Comparison of ENCODE assay signal across 13 cellular contexts in genomic region chr2:67616749-67617148, GRCh38.
DNase-seq lines count a peak whose midpoint lies in the region; ATAC-seq and TF ChIP-seq lines count a peak whose summit lies in the region.
"Had no signal": no experiment of that assay in that cellular context is flagged by ENCODE, and none has a peak within 500 bp of the region (broad histone marks: within the 10 kb centered on the region; RNA-seq: fewer than 3 reads in every experiment).

No MANE protein-coding gene starts in this region.

- H3K4me3 ChIP-seq in AG10803 (ENCODE audit: low read length) = no peak overlapping the region

- peak; percentile 91 for ATAC-seq in GM21360 (IDR thresholded peaks at IDR 0.05; ENCODE audit: unreplicated experiment)
- ATAC-seq in HG03432 (IDR thresholded peaks at IDR 0.05; ENCODE audit: unreplicated experiment) = peak; percentile 86
- peak; percentile 75 for ATAC-seq in Right ventricle myocardium superior (ENCODE audit: poor library complexity)
- ATAC-seq in activated CD8-positive, alpha-beta memory T cell treated with anti-CD3 and anti-CD28 coated beads, Interleukin-2, amount 10 ng/mL, durations not matched to agents 7 days and 5 days = no peak
- ATAC-seq: CD8-positive, alpha-beta T cell had no signal

- CTCF ChIA-PET in activated CD4-positive, alpha-beta memory T cell treated with anti-CD3 and anti-CD28 coated beads, Interleukin-2, amount 10 ng/mL, durations not matched to agents 7 days and 5 days (lab: Charles Lee) = no interaction called here
- CTCF ChIA-PET in activated CD8-positive, alpha-beta memory T cell treated with anti-CD3 and anti-CD28 coated beads, Interleukin-2, amount 10 ng/mL, durations not matched to agents 7 days and 5 days (lab: Charles Lee) = no interaction called here

- no peaks in the 10 kb centered on the region for H3K27me3 Mint-ChIP-seq in activated CD4-positive, alpha-beta memory T cell treated with anti-CD3 and anti-CD28 coated beads, Interleukin-2, amount 10 ng/mL, durations not matched to agents 7 days and 5 days
- no peaks in the 10 kb centered on the region for H3K27me3 Mint-ChIP-seq in activated CD8-positive, alpha-beta memory T cell treated with anti-CD3 and anti-CD28 coated beads, Interleukin-2, amount 10 ng/mL, durations not matched to agents 7 days and 5 days
- H3K27me3 Mint-ChIP-seq: IgD-negative memory B cell; stimulated activated naive CD8-positive, alpha-beta T cell treated with anti-CD3 and anti-CD28 coated beads, Interleukin-15, Interleukin-2, amounts not matched to agents 100 ng/mL and 50 ng/mL, for 24 hours had no signal

- intact Hi-C loops in Right ventricle myocardium superior (cut with DNase I) = no loop called here

- H3K36me3 Mint-ChIP-seq in activated CD4-positive, alpha-beta memory T cell treated with anti-CD3 and anti-CD28 coated beads, Interleukin-2, amount 10 ng/mL, durations not matched to agents 7 days and 5 days (ENCODE audit: low read depth) = no peaks in the 10 kb centered on the region
- no peaks in the 10 kb centered on the region for H3K36me3 Mint-ChIP-seq in activated CD8-positive, alpha-beta memory T cell treated with anti-CD3 and anti-CD28 coated beads, Interleukin-2, amount 10 ng/mL, durations not matched to agents 7 days and 5 days
- H3K36me3 Mint-ChIP-seq: CD8-positive, alpha-beta T cell; IgD-negative memory B cell had no signal

- no peak overlapping the region for H3K4me3 Mint-ChIP-seq in activated CD4-positive, alpha-beta memory T cell treated with anti-CD3 and anti-CD28 coated beads, Interleukin-2, amount 10 ng/mL, durations not matched to agents 7 days and 5 days
- no peak overlapping the region for H3K4me3 Mint-ChIP-seq in activated CD8-positive, alpha-beta memory T cell treated with anti-CD3 and anti-CD28 coated beads, Interleukin-2, amount 10 ng/mL, durations not matched to agents 7 days and 5 days
- H3K4me3 Mint-ChIP-seq: CD8-positive, alpha-beta T cell; nephron; stimulated activated naive CD8-positive, alpha-beta T cell treated with anti-CD3 and anti-CD28 coated beads, Interleukin-15, Interleukin-2, amounts not matched to agents 100 ng/mL and 50 ng/mL, for 24 hours had no signal

- POLR2A ChIA-PET in activated CD4-positive, alpha-beta memory T cell treated with anti-CD3 and anti-CD28 coated beads, Interleukin-2, amount 10 ng/mL, durations not matched to agents 7 days and 5 days (lab: Charles Lee) = no interaction called here

- H3K9me3 Mint-ChIP-seq in activated CD4-positive, alpha-beta memory T cell treated with anti-CD3 and anti-CD28 coated beads, Interleukin-2, amount 10 ng/mL, durations not matched to agents 7 days and 5 days = no peaks in the 10 kb centered on the region
- no peaks in the 10 kb centered on the region for H3K9me3 Mint-ChIP-seq in activated CD8-positive, alpha-beta memory T cell treated with anti-CD3 and anti-CD28 coated beads, Interleukin-2, amount 10 ng/mL, durations not matched to agents 7 days and 5 days (ENCODE audit: low read depth)
- H3K9me3 Mint-ChIP-seq: CD8-positive, alpha-beta T cell; nephron; stimulated activated naive CD8-positive, alpha-beta T cell treated with anti-CD3 and anti-CD28 coated beads, Interleukin-15, Interleukin-2, amounts not matched to agents 100 ng/mL and 50 ng/mL, for 24 hours had no signal

- no peak for TF ChIP-seq CTCF in AG10803 (conservative IDR thresholded peaks at IDR 0.05; ENCODE audit: low read length)

- DNase-seq in AG10803 (ENCODE audit: low read depth) (peak; percentile 50), Right ventricle myocardium superior (no peak), amniotic stem cell (lab: John Stamatoyannopoulos, UW) (no peak), NCI-H1105 treated with DMSO at 0.1 percent for 48 hours (lab: John Stamatoyannopoulos, UW) (no peak)
- DNase-seq in activated CD4-positive, alpha-beta memory T cell treated with anti-CD3 and anti-CD28 coated beads, Interleukin-2, amount 10 ng/mL, durations not matched to agents 7 days and 5 days = no peak
- no peak for DNase-seq in activated CD8-positive, alpha-beta memory T cell treated with anti-CD3 and anti-CD28 coated beads, Interleukin-2, amount 10 ng/mL, durations not matched to agents 7 days and 5 days
- DNase-seq: cerebellar nuclear complex had no signal

- H3K27ac Mint-ChIP-seq in activated CD4-positive, alpha-beta memory T cell treated with anti-CD3 and anti-CD28 coated beads, Interleukin-2, amount 10 ng/mL, durations not matched to agents 7 days and 5 days = no peak overlapping the region
- no peak overlapping the region for H3K27ac Mint-ChIP-seq in activated CD8-positive, alpha-beta memory T cell treated with anti-CD3 and anti-CD28 coated beads, Interleukin-2, amount 10 ng/mL, durations not matched to agents 7 days and 5 days
- H3K27ac Mint-ChIP-seq: CD8-positive, alpha-beta T cell; IgD-negative memory B cell; stimulated activated naive CD8-positive, alpha-beta T cell treated with anti-CD3 and anti-CD28 coated beads, Interleukin-15, Interleukin-2, amounts not matched to agents 100 ng/mL and 50 ng/mL, for 24 hours had no signal

- H3K4me1 Mint-ChIP-seq in activated CD4-positive, alpha-beta memory T cell treated with anti-CD3 and anti-CD28 coated beads, Interleukin-2, amount 10 ng/mL, durations not matched to agents 7 days and 5 days = no peaks in the 10 kb centered on the region
- no peaks in the 10 kb centered on the region for H3K4me1 Mint-ChIP-seq in activated CD8-positive, alpha-beta memory T cell treated with anti-CD3 and anti-CD28 coated beads, Interleukin-2, amount 10 ng/mL, durations not matched to agents 7 days and 5 days
- H3K4me1 Mint-ChIP-seq: IgD-negative memory B cell had no signal
